Comparison of ENCODE assay signal across 1 cellular context in the genomic region with DNA sequence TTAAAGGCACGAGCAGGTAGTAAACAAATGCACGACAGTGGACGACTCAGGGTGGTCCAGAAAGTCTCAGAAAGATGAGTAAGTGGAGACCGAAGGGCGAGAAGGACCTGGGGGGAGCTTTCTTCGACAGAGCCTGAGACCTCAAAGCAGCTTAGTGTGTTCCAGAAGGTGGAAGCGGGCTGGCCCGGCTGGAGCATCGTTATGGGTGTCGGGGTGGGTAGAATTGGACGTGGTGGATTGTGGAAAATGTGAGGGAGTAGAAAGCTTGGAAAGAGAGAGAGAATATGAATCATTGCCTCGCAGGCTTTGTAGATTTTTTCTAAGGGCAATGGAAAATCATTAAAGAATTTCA.
TF ChIP-seq lines count a peak whose summit lies in the region.

No MANE protein-coding gene starts in this region.

TF ChIP-seq in IMR-90, 13 proteins besides CTCF, POLR2A, EP300 and RAD21 (continued from another document):
- TF ChIP-seq, protein P1, sequence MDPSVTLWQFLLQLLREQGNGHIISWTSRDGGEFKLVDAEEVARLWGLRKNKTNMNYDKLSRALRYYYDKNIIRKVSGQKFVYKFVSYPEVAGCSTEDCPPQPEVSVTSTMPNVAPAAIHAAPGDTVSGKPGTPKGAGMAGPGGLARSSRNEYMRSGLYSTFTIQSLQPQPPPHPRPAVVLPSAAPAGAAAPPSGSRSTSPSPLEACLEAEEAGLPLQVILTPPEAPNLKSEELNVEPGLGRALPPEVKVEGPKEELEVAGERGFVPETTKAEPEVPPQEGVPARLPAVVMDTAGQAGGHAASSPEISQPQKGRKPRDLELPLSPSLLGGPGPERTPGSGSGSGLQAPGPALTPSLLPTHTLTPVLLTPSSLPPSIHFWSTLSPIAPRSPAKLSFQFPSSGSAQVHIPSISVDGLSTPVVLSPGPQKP (IDR thresholded peaks at IDR 0.05; ENCODE audit: borderline replicate concordance, low read depth, low read length), result no peak
- TF ChIP-seq MAZ (IDR thresholded peaks at IDR 0.05; ENCODE audit: borderline replicate concordance, low read depth, low read length) (no peak), MAFK (IDR thresholded peaks at IDR 0.05; ENCODE audit: low read depth, low read length) (no peak), RCOR1 (IDR thresholded peaks at IDR 0.05; ENCODE audit: insufficient replicate concordance, low read length) (no peak)
